12 cellular contexts compared by ENCODE assay signal in genomic region chr17:13420294-13421277, GRCh38.
DNase-seq lines count a peak whose midpoint lies in the region; ATAC-seq and TF ChIP-seq lines count a peak whose summit lies in the region.
"Had no signal": no experiment of that assay in that cellular context is flagged by ENCODE, and none has a peak within 500 bp of the region (broad histone marks: within the 10 kb centered on the region; RNA-seq: fewer than 3 reads in every experiment).

No MANE protein-coding gene starts in this region.

- H3K9me3 ChIP-seq in transverse colon = no peaks in the 10 kb centered on the region
- H3K9me3 ChIP-seq: thyroid gland had no signal

- in situ Hi-C loops in transverse colon (cut with MboI; ENCODE audit: low pct_ligation_motif_present in 1 of 4, low pct_unique_long_range_greater_than_20kb in 1 of 4, low sequenced_read_pairs in 3 of 4) = no loop called here

- TF ChIP-seq CTCF in fibroblast of the aortic adventitia (IDR thresholded peaks at IDR 0.05; ENCODE audit: insufficient read depth, low read length) (no peak), transverse colon (IDR thresholded peaks at IDR 0.05) (no peak)

- TF ChIP-seq EP300 in transverse colon (IDR thresholded peaks at IDR 0.05; ENCODE audit: low read depth) = no peak

- no peaks in the 10 kb centered on the region for H3K36me3 Mint-ChIP-seq in stimulated activated effector memory CD8-positive, alpha-beta T cell treated with anti-CD3 and anti-CD28 coated beads, Interleukin-12 subunit alpha, Interleukin-12 subunit beta, amount 100 ng/mL, for 72 hours

- peaks cover 3% of the 10 kb centered on the region for H3K9me3 Mint-ChIP-seq in stimulated activated effector memory CD8-positive, alpha-beta T cell treated with anti-CD3 and anti-CD28 coated beads, Interleukin-12 subunit alpha, Interleukin-12 subunit beta, amount 100 ng/mL, for 72 hours
- H3K9me3 Mint-ChIP-seq: central memory CD8-positive, alpha-beta T cell had no signal

- no peaks in the 10 kb centered on the region for H3K27me3 ChIP-seq in transverse colon
- H3K27me3 ChIP-seq: thyroid gland had no signal

- H3K4me1 ChIP-seq in transverse colon = peaks cover 0 to 23% (median 7%) of the 10 kb centered on the region in 4 donors

- peak overlapping the region in 3 of 4 donors; percentile 64 to 73 (median 66) for H3K27ac ChIP-seq in transverse colon
- H3K27ac ChIP-seq: thyroid gland had no signal

- TF ChIP-seq POLR2A in transverse colon (IDR thresholded peaks at IDR 0.05) = no peak

- no peaks in the 10 kb centered on the region for H3K36me3 ChIP-seq in transverse colon
- H3K36me3 ChIP-seq: thyroid gland had no signal

- 50 to 64% methylated on average over 3 to 4 of the region's 4 CpGs for WGBS in transverse colon (ENCODE audit: low coverage in 1 of 2), 2 donors

- no peak overlapping the region for H3K4me3 ChIP-seq in fibroblast of the aortic adventitia (ENCODE audit: low read depth, low read length)
- H3K4me3 ChIP-seq in transverse colon = no peak overlapping the region
- H3K4me3 ChIP-seq: thyroid gland had no signal

- DNase-seq in NCI-H1436 (lab: John Stamatoyannopoulos, UW) = peak; percentile 11
- DNase-seq in NCI-H1436 treated with DMSO at 0.1 percent for 48 hours (lab: John Stamatoyannopoulos, UW) = no peak
- peak; percentile 28 for DNase-seq in RKO (ENCODE audit: low spot score)
- peak; percentile 82 for DNase-seq in fibroblast of the aortic adventitia (ENCODE audit: low read depth)
- peak; percentile 12 for DNase-seq in transverse colon
- DNase-seq in HuH-7 (ENCODE audit: low spot score) = no peak
- no peak for DNase-seq in stimulated activated effector memory CD8-positive, alpha-beta T cell treated with anti-CD3 and anti-CD28 coated beads, Interleukin-12 subunit alpha, Interleukin-12 subunit beta, amount 100 ng/mL, for 72 hours (ENCODE audit: low spot score in 2 of 2)
- DNase-seq in SK-N-DZ (ENCODE audit: low spot score) = no peak
- DNase-seq: NCI-H2227 treated with DMSO at 0.1 percent for 48 hours, T-helper 2 cell, thyroid gland had no signal

- H3K4me1 Mint-ChIP-seq in stimulated activated effector memory CD8-positive, alpha-beta T cell treated with anti-CD3 and anti-CD28 coated beads, Interleukin-12 subunit alpha, Interleukin-12 subunit beta, amount 100 ng/mL, for 72 hours = no peaks in the 10 kb centered on the region
- H3K4me1 Mint-ChIP-seq: central memory CD8-positive, alpha-beta T cell had no signal

- intact Hi-C loops in transverse colon (cut with DNase I; ENCODE audit: low total_unique reads) = no loop called here

- no peak overlapping the region for H3K27ac Mint-ChIP-seq in stimulated activated effector memory CD8-positive, alpha-beta T cell treated with anti-CD3 and anti-CD28 coated beads, Interleukin-12 subunit alpha, Interleukin-12 subunit beta, amount 100 ng/mL, for 72 hours

- no peak overlapping the region for H3K4me3 Mint-ChIP-seq in stimulated activated effector memory CD8-positive, alpha-beta T cell treated with anti-CD3 and anti-CD28 coated beads, Interleukin-12 subunit alpha, Interleukin-12 subunit beta, amount 100 ng/mL, for 72 hours
- H3K4me3 Mint-ChIP-seq: central memory CD8-positive, alpha-beta T cell had no signal

- ATAC-seq in stimulated activated effector memory CD8-positive, alpha-beta T cell treated with anti-CD3 and anti-CD28 coated beads, Interleukin-12 subunit alpha, Interleukin-12 subunit beta, amount 100 ng/mL, for 72 hours = no peak

Comparison
In these comparisons a context has a peak if more than half of its experiments do, and no peak if none do; other contexts are left out.
1. DNase-seq: peak in NCI-H1436 (single experiment), RKO (single experiment), fibroblast of the aortic adventitia (single experiment) and transverse colon (single experiment); none in NCI-H1436 treated with DMSO at 0.1 percent for 48 hours (single experiment), HuH-7 (single experiment), stimulated activated effector memory CD8-positive, alpha-beta T cell treated with anti-CD3 and anti-CD28 coated beads, Interleukin-12 subunit alpha, Interleukin-12 subunit beta, amount 100 ng/mL, for 72 hours (0 of 2) and SK-N-DZ (single experiment).